27 cellular contexts compared by ENCODE assay signal in the genomic region with DNA sequence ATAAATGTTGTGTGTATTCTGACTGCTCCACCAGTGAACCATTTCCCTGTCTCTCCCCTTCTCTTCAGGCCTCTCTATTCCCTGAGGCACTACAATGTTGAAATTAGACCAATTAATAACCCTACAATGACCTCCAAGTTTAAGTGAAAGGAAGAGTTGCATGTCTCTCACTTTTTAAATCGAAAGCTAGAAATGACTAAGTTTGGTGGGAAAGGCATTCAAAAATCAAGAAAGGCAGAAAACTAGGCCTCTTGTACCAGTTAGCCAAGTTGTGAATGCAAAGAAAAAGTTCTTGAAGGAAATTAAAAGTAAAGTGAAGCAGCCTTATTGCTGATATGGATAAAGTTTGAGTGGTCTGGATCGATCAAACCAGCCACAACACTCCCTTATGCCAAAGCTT.
"Had no signal": no experiment of that assay in that cellular context is flagged by ENCODE, and none has a peak within 500 bp of the region (broad histone marks: within the 10 kb centered on the region; RNA-seq: fewer than 3 reads in every experiment).

No MANE protein-coding gene starts in this region.

- FAIRE-seq: endometrium, islet of Langerhans, pancreas, small intestine had no signal

- H3K4me1 ChIP-seq: esophagus squamous epithelium, heart right ventricle, left lung, pancreas, right lobe of liver, tibial nerve, upper lobe of right lung, uterus had no signal

- H3K9me3 ChIP-seq: esophagus squamous epithelium, left lung, mucosa of descending colon, neutrophil, pancreas, right lobe of liver, thoracic aorta, tibial nerve, upper lobe of right lung, uterus had no signal

- DNase-seq: dermis blood vessel endothelial cell; effector memory CD4-positive, alpha-beta T cell; erythroblast; esophagus squamous epithelium; foreskin melanocyte; glutamatergic neuron; heart right ventricle; hippocampal formation; left cardiac atrium; left lung; mesenchymal stem cell; mucosa of descending colon; naive B cell; pancreas; right lobe of liver; small intestine; stimulated activated CD4-positive, alpha-beta T cell treated with anti-CD3 and anti-CD28 coated beads, Interleukin-15, amount 100 ng/mL, for 24 hours; stimulated activated CD4-positive, alpha-beta T cell treated with anti-CD3 and anti-CD28 coated beads, Interleukin-2, amount 100 ng/mL, for 48 hours; stimulated activated naive B cell treated with anti-CD40 and anti-IgM and Interleukin-4, amounts not matched to agents 10 μg/mL and 1 μg/mL and 100 μg/mL, for 72 hours; upper lobe of right lung; uterus had no signal

- H3K36me3 ChIP-seq: esophagus squamous epithelium, heart right ventricle, left lung, neutrophil, pancreas, right lobe of liver, thoracic aorta, tibial nerve, upper lobe of right lung, uterus had no signal

- ATAC-seq: heart right ventricle; left cardiac atrium; left lung; mucosa of descending colon; natural killer cell treated with Interleukin-12 subunit alpha and Interleukin-12 subunit beta and Interleukin-15 and Interleukin-18, amount 100 ng/mL, for 72 hours; pancreas; right lobe of liver; stimulated activated naive B cell treated with anti-CD40 and anti-IgM and Interleukin-4, amounts not matched to agents 10 μg/mL and 1 μg/mL and 100 μg/mL, for 72 hours; upper lobe of right lung had no signal

- H3K27ac ChIP-seq: esophagus squamous epithelium, heart right ventricle, left lung, neutrophil, pancreas, right lobe of liver, thoracic aorta, tibial nerve, upper lobe of right lung, uterus had no signal

- H3K4me3 ChIP-seq: esophagus squamous epithelium, heart right ventricle, left lung, mucosa of descending colon, pancreas, right lobe of liver, thoracic aorta, tibial nerve, upper lobe of right lung, uterus had no signal
